ENCODE assay signal across 19 cellular contexts in genomic region chr12:117646595-117646994, GRCh38.
A peak's percentile ranks its signal among the peaks of the same experiment; 100 is the strongest.
DNase-seq lines count a peak whose midpoint lies in the region; TF ChIP-seq lines count a peak whose summit lies in the region.
"Had no signal": no experiment of that assay in that cellular context is flagged by ENCODE, and none has a peak within 500 bp of the region (broad histone marks: within the 10 kb centered on the region; RNA-seq: fewer than 3 reads in every experiment).

No MANE protein-coding gene starts in this region.

- no peak overlapping the region for H3K27ac ChIP-seq in endodermal cell (ENCODE audit: low read depth, low read length)
- no peak overlapping the region for H3K27ac ChIP-seq in CD4-positive, alpha-beta memory T cell (ENCODE audit: low read depth, low read length)
- H3K27ac ChIP-seq: suprapubic skin had no signal

- H3K4me3 ChIP-seq in endodermal cell (ENCODE audit: low read length), result no peak overlapping the region
- no peak overlapping the region for H3K4me3 ChIP-seq in CD4-positive, alpha-beta memory T cell (ENCODE audit: low read length in 2 of 2)
- H3K4me3 ChIP-seq: suprapubic skin had no signal

- CTCF ChIA-PET in CD4-positive, alpha-beta memory T cell (lab: Charles Lee; ENCODE audit: partially characterized antibody), result no interaction called here

- H3K27ac Mint-ChIP-seq in endodermal cell, result no peak overlapping the region
- H3K27ac Mint-ChIP-seq in CD4-positive, alpha-beta memory T cell, result no peak overlapping the region
- H3K27ac Mint-ChIP-seq: activated CD8-positive, alpha-beta T cell treated with anti-CD3 and anti-CD28 coated beads for 36 hours; activated naive CD4-positive, alpha-beta T cell treated with anti-CD3 and anti-CD28 coated beads, Interleukin-2, amount 50 U/mL, for 24 hours; activated T-helper 2 cell treated with anti-CD3 and anti-CD28 coated beads, Interferon-gamma antibody, Interleukin-2, Interleukin-4, amounts not matched to agents 10 μg/mL and 5 μg/mL and 100 μg/mL, durations not matched to agents 14 hours and 24 hours and 36 hours; CD14-positive monocyte; naive B cell had no signal

- intact Hi-C loops in CD4-positive, alpha-beta memory T cell (cut with micrococcal nuclease), result no loop called here

- H3K4me1 Mint-ChIP-seq in endodermal cell, result peaks cover 9% of the 10 kb centered on the region
- H3K4me1 Mint-ChIP-seq in CD4-positive, alpha-beta memory T cell, result no peaks in the 10 kb centered on the region
- H3K4me1 Mint-ChIP-seq: activated naive CD4-positive, alpha-beta T cell treated with anti-CD3 and anti-CD28 coated beads, Interleukin-2, amount 50 U/mL, for 24 hours; CD14-positive monocyte; naive B cell had no signal

- H3K27me3 ChIP-seq in endodermal cell (ENCODE audit: control insufficient read depth, insufficient read depth, low read length, poor library complexity, severe bottlenecking), result no peaks in the 10 kb centered on the region
- H3K27me3 ChIP-seq in CD4-positive, alpha-beta memory T cell (ENCODE audit: insufficient read depth, low read length), result no peaks in the 10 kb centered on the region

- no peaks in the 10 kb centered on the region for H3K9me3 ChIP-seq in endodermal cell (ENCODE audit: control insufficient read depth, low read length)
- no peaks in the 10 kb centered on the region for H3K9me3 ChIP-seq in CD4-positive, alpha-beta memory T cell (ENCODE audit: control insufficient read depth in 1 of 2, low read length in 2 of 2)

- WGBS in endodermal cell (ENCODE audit: insufficient coverage in 1 of 2, insufficient read length in 1 of 2), 2 experiments, result 82 to 86% methylated on average over 1 to 8 of the region's 8 CpGs

- H3K36me3 Mint-ChIP-seq in endodermal cell (ENCODE audit: low read depth), result no peaks in the 10 kb centered on the region
- H3K36me3 Mint-ChIP-seq in CD4-positive, alpha-beta memory T cell, result no peaks in the 10 kb centered on the region
- H3K36me3 Mint-ChIP-seq: activated naive CD4-positive, alpha-beta T cell treated with anti-CD3 and anti-CD28 coated beads, Interleukin-2, amount 50 U/mL, for 24 hours; CD14-positive monocyte had no signal

- DNase-seq in DMS79 (lab: John Stamatoyannopoulos, UW) (peak; percentile 89), NCI-H128 (lab: John Stamatoyannopoulos, UW; ENCODE audit: unreplicated experiment) (peak; percentile 74), NCI-H345 treated with DMSO at 0.1 percent for 48 hours (lab: John Stamatoyannopoulos, UW; ENCODE audit: unreplicated experiment) (peak; percentile 81), endodermal cell (peak; percentile 46), foreskin melanocyte (no peak), C1 segment of cervical spinal cord (lab: John Stamatoyannopoulos, UW) (no peak)
- DNase-seq in CD4-positive, alpha-beta memory T cell, result no peak
- DNase-seq: activated CD8-positive, alpha-beta T cell treated with anti-CD3 and anti-CD28 coated beads for 36 hours; amygdala; effector CD8-positive, alpha-beta T cell; erythroblast; head of caudate nucleus; naive B cell; NCI-H446 treated with DMSO at 0.1 percent for 48 hours; stimulated activated naive CD4-positive, alpha-beta T cell had no signal

- H3K4me1 ChIP-seq in endodermal cell (ENCODE audit: control insufficient read depth, insufficient read depth, low read length), result peaks cover 6% of the 10 kb centered on the region
- no peaks in the 10 kb centered on the region for H3K4me1 ChIP-seq in CD4-positive, alpha-beta memory T cell (ENCODE audit: insufficient read depth, low read length)
- H3K4me1 ChIP-seq: suprapubic skin had no signal

- H3K9ac ChIP-seq in endodermal cell (ENCODE audit: extremely low read depth, low read length, poor library complexity, severe bottlenecking), result no peak overlapping the region

- no peak for TF ChIP-seq CTCF in endodermal cell (conservative IDR thresholded peaks at IDR 0.05)

- H3K4me3 Mint-ChIP-seq in endodermal cell, result no peak overlapping the region
- no peak overlapping the region for H3K4me3 Mint-ChIP-seq in CD4-positive, alpha-beta memory T cell
- H3K4me3 Mint-ChIP-seq: activated CD8-positive, alpha-beta T cell treated with anti-CD3 and anti-CD28 coated beads for 36 hours; activated naive CD4-positive, alpha-beta T cell treated with anti-CD3 and anti-CD28 coated beads, Interleukin-2, amount 50 U/mL, for 24 hours; CD14-positive monocyte; naive B cell had no signal

- H3K36me3 ChIP-seq in endodermal cell (ENCODE audit: control insufficient read depth, insufficient read depth, low read length), result no peaks in the 10 kb centered on the region
- H3K36me3 ChIP-seq in CD4-positive, alpha-beta memory T cell (ENCODE audit: insufficient read depth, low read length), result no peaks in the 10 kb centered on the region
- H3K36me3 ChIP-seq: suprapubic skin had no signal

- POLR2A ChIA-PET in CD4-positive, alpha-beta memory T cell (lab: Charles Lee; ENCODE audit: partially characterized antibody), result no interaction called here

- H3K9me3 Mint-ChIP-seq in endodermal cell, result peaks cover 10% of the 10 kb centered on the region
- peaks cover 0 to 11% (median 5%) of the 10 kb centered on the region in 8 donors for H3K9me3 Mint-ChIP-seq in CD4-positive, alpha-beta memory T cell
- H3K9me3 Mint-ChIP-seq: activated naive CD4-positive, alpha-beta T cell treated with anti-CD3 and anti-CD28 coated beads, Interleukin-2, amount 50 U/mL, for 24 hours had no signal

- peaks cover 3% of the 10 kb centered on the region for H3K27me3 Mint-ChIP-seq in endodermal cell (ENCODE audit: insufficient read depth)
- H3K27me3 Mint-ChIP-seq in CD4-positive, alpha-beta memory T cell, result peaks cover 0 to 3% of the 10 kb centered on the region in 2 donors
- H3K27me3 Mint-ChIP-seq: activated CD8-positive, alpha-beta T cell treated with anti-CD3 and anti-CD28 coated beads for 36 hours had no signal

Comparison
In these comparisons a context has a peak if more than half of its experiments do, and no peak if none do; other contexts are left out.
1. DNase-seq: peak in DMS79 (single experiment), NCI-H128 (single experiment), NCI-H345 treated with DMSO at 0.1 percent for 48 hours (single experiment) and endodermal cell (single experiment); none in foreskin melanocyte (single experiment), C1 segment of cervical spinal cord (0 of 14) and CD4-positive, alpha-beta memory T cell (0 of 5).